In genomic region chr10:123965973-123966895, GRCh38 we compare ENCODE assay signal across 29 cellular contexts.
"Had no signal": no experiment of that assay in that cellular context is flagged by ENCODE, and none has a peak within 500 bp of the region (broad histone marks: within the 10 kb centered on the region; RNA-seq: fewer than 3 reads in every experiment).

No MANE protein-coding gene starts in this region.

- H3K9me3 Mint-ChIP-seq: mesothelial cell of epicardium; stimulated activated naive B cell treated with anti-CD40 and anti-IgM and Interleukin-4, amounts not matched to agents 10 μg/mL and 1 μg/mL and 100 μg/mL, for 72 hours had no signal

- H3K4me3 Mint-ChIP-seq: activated CD8-positive, alpha-beta T cell treated with anti-CD3 and anti-CD28 coated beads, Interleukin-2, amount 10 ng/mL, durations not matched to agents 7 days and 5 days; activated T-cell treated with anti-CD3 and anti-CD28 coated beads, Interleukin-2, amount 50 U/mL, for 72 hours; brain; effector memory CD8-positive, alpha-beta T cell; mesothelial cell of epicardium; naive B cell; nephron progenitor cell; stimulated activated naive B cell treated with anti-CD40 and anti-IgM and Interleukin-4, amounts not matched to agents 10 μg/mL and 1 μg/mL and 100 μg/mL, for 72 hours; WTC11 had no signal

- H3K4me3 ChIP-seq: cardiac muscle cell, hepatocyte, ovary, psoas muscle, stomach, tibial nerve had no signal

- H3K27ac ChIP-seq: cardiac muscle cell, hepatocyte, ovary, psoas muscle, stomach had no signal

- H3K36me3 ChIP-seq: cardiac muscle cell, ovary, stomach, tibial nerve had no signal

- ATAC-seq: activated CD8-positive, alpha-beta T cell treated with anti-CD3 and anti-CD28 coated beads, Interleukin-2, amount 10 ng/mL, durations not matched to agents 7 days and 5 days; activated naive CD4-positive, alpha-beta T cell treated with anti-CD3 and anti-CD28 coated beads, Interleukin-2, amount 50 U/mL, for 72 hours; activated T-cell treated with anti-CD3 and anti-CD28 coated beads, Interleukin-2, amount 50 U/mL, for 72 hours; effector memory CD8-positive, alpha-beta T cell; left cardiac atrium; left ventricle myocardium superior; psoas muscle; stimulated activated naive B cell treated with anti-CD40 and anti-IgM and Interleukin-4, amounts not matched to agents 10 μg/mL and 1 μg/mL and 100 μg/mL, for 72 hours; WTC11 had no signal

- H3K36me3 Mint-ChIP-seq: activated naive CD4-positive, alpha-beta T cell treated with anti-CD3 and anti-CD28 coated beads, Interleukin-2, amount 50 U/mL, for 72 hours; brain; mesothelial cell of epicardium; WTC11 had no signal

- H3K9me3 ChIP-seq: ovary, psoas muscle, stomach, tibial nerve had no signal

- DNase-seq: activated CD4-positive, alpha-beta T cell treated with anti-CD3 and anti-CD28 coated beads, Interleukin-2, amount 50 U/mL, for 1 hour; activated CD8-positive, alpha-beta T cell treated with anti-CD3 and anti-CD28 coated beads, Interleukin-2, amount 10 ng/mL, durations not matched to agents 7 days and 5 days; activated naive CD4-positive, alpha-beta T cell; activated T-cell treated with anti-CD3 and anti-CD28 coated beads for 4 hours; activated T-cell treated with anti-CD3 and anti-CD28 coated beads, Interleukin-2, amount 50 U/mL, for 72 hours; aorta; cerebellar nuclear complex; effector memory CD8-positive, alpha-beta T cell; erythroblast; glutamatergic neuron; left cardiac atrium; left ventricle myocardium superior; mammary epithelial cell; naive B cell; nephron progenitor cell; ovary; psoas muscle; stimulated activated CD4-positive, alpha-beta T cell treated with anti-CD3 and anti-CD28 coated beads, Interleukin-15, amount 100 ng/mL, for 24 hours; stimulated activated CD4-positive, alpha-beta T cell treated with anti-CD3 and anti-CD28 coated beads, Interleukin-2, amount 100 ng/mL, for 24 hours; stimulated activated naive B cell treated with anti-CD40 and anti-IgM and Interleukin-4, amounts not matched to agents 10 μg/mL and 1 μg/mL and 100 μg/mL, for 72 hours; stomach; T-helper 2 cell had no signal

- H3K27me3 ChIP-seq: ovary had no signal

- H3K27ac Mint-ChIP-seq: activated CD8-positive, alpha-beta T cell treated with anti-CD3 and anti-CD28 coated beads, Interleukin-2, amount 10 ng/mL, durations not matched to agents 7 days and 5 days; activated T-cell treated with anti-CD3 and anti-CD28 coated beads, Interleukin-2, amount 50 U/mL, for 72 hours; effector memory CD8-positive, alpha-beta T cell; mesothelial cell of epicardium; naive B cell; nephron progenitor cell; stimulated activated naive B cell treated with anti-CD40 and anti-IgM and Interleukin-4, amounts not matched to agents 10 μg/mL and 1 μg/mL and 100 μg/mL, for 72 hours; WTC11 had no signal
